ENCODE assay signal across 24 cellular contexts in genomic region chr1:167339405-167339804, GRCh38.
A peak's percentile ranks its signal among the peaks of the same experiment; 100 is the strongest.
DNase-seq lines count a peak whose midpoint lies in the region; ATAC-seq, FAIRE-seq and TF ChIP-seq lines count a peak whose summit lies in the region.
"Had no signal": no experiment of that assay in that cellular context is flagged by ENCODE, and none has a peak within 500 bp of the region (broad histone marks: within the 10 kb centered on the region; RNA-seq: fewer than 3 reads in every experiment).

No MANE protein-coding gene starts in this region.

- TF ChIP-seq CTCF in D721Med (IDR thresholded peaks at IDR 0.05; ENCODE audit: insufficient read depth, missing control alignments) (no peak), K562 (IDR thresholded peaks at IDR 0.05 in 2 of 3, conservative IDR thresholded peaks at IDR 0.05 in 1 of 3; ENCODE audit: insufficient read depth in 2 of 3, low read depth in 1 of 3, low read length in 3 of 3) (no peak), HepG2 (CRISPR knock-in tag; IDR thresholded peaks at IDR 0.05) (no peak)

- no peak overlapping the region for H3K4me3 Mint-ChIP-seq in CD4-positive, alpha-beta memory T cell
- H3K4me3 Mint-ChIP-seq: CD14-positive monocyte; CD4-positive, alpha-beta T cell; HFFc6 had no signal

- FAIRE-seq in D721Med (lab: Jason Lieb, UNC) = peak; percentile 29
- no peak for FAIRE-seq in K562 (lab: Jason Lieb, UNC)
- FAIRE-seq in HepG2 (lab: Jason Lieb, UNC) = no peak
- no peak for FAIRE-seq in HTR-8/SVneo (lab: Jason Lieb, UNC)
- FAIRE-seq: A549, GM12892, H54 had no signal

- peaks cover 4 to 7% (median 5%) of the 10 kb centered on the region in 4 donors for H3K4me1 Mint-ChIP-seq in CD4-positive, alpha-beta memory T cell

- H3K27me3 Mint-ChIP-seq in CD4-positive, alpha-beta memory T cell = no peaks in the 10 kb centered on the region
- H3K27me3 Mint-ChIP-seq: CD4-positive, alpha-beta T cell had no signal

- peaks cover 27 to 32% of the 10 kb centered on the region in 2 donors for H3K36me3 Mint-ChIP-seq in CD4-positive, alpha-beta memory T cell

- no peak for TF ChIP-seq RAD21 in K562 (CRISPR knock-in tag; conservative IDR thresholded peaks at IDR 0.05 in 1 of 2, IDR thresholded peaks at IDR 0.05 in 1 of 2)
- no peak for TF ChIP-seq RAD21 in HepG2 (CRISPR knock-in tag; IDR thresholded peaks at IDR 0.05)

- peaks cover 0 to 17% (median 10%) of the 10 kb centered on the region in 8 donors for H3K9me3 Mint-ChIP-seq in CD4-positive, alpha-beta memory T cell

- DNase-seq in D721Med (ENCODE audit: insufficient read length, low spot score) (no peak), Karpas-422 (no peak), K562 (ENCODE audit: extremely low read depth in 1 of 4, low spot score in 3 of 4) (peak in 1 of 4 experiments; percentile 23), HepG2 (ENCODE audit: low spot score) (no peak), NCI-H345 treated with DMSO at 0.1 percent for 48 hours (lab: John Stamatoyannopoulos, UW; ENCODE audit: unreplicated experiment) (no peak), HTR-8/SVneo (ENCODE audit: insufficient read length, low spot score) (no peak)
- no peak for DNase-seq in CD4-positive, alpha-beta memory T cell
- DNase-seq: 8988T; ACHN; AML-193; BE2C; Calu3; CD4-positive, alpha-beta T cell; COR-L47; DMS53; DMS79 treated with DMSO at 0.1 percent for 48 hours; GOT3; HFFc6 had no signal

- H3K4me2 ChIP-seq in Karpas-422 (ENCODE audit: low read depth, low read length, poor library complexity, severe bottlenecking) (no peak overlapping the region), K562 (ENCODE audit: insufficient read depth, low read length) (no peak overlapping the region), HepG2 (ENCODE audit: low read depth, low read length) (no peak overlapping the region)
- H3K4me2 ChIP-seq: A549; BLaER1 treated with 17β-estradiol and CSF1 and Interleukin-3, amounts not matched to agents 10 nM and 100 nM had no signal

- H3K27ac ChIP-seq in Karpas-422 (ENCODE audit: low read length) (peak overlapping the region; percentile 52), K562 (ENCODE audit: extremely low read depth, low read depth, low read length) (no peak overlapping the region), HepG2 (ENCODE audit: extremely low read length, insufficient read depth, low read length) (no peak overlapping the region)
- H3K27ac ChIP-seq in CD4-positive, alpha-beta memory T cell (ENCODE audit: low read depth, low read length) = no peak overlapping the region
- H3K27ac ChIP-seq: A549; BLaER1 treated with 17β-estradiol and CSF1 and Interleukin-3, amounts not matched to agents 10 nM and 100 nM had no signal

- H3K4me1 ChIP-seq in Karpas-422 (ENCODE audit: low read length) (peaks cover 42% of the 10 kb centered on the region), K562 (replicated peaks in 1 of 2; ENCODE audit: control insufficient read depth in 2 of 2, insufficient read depth in 2 of 2, low read length in 2 of 2) (no peaks in the 10 kb centered on the region), HepG2 (ENCODE audit: insufficient read depth, low read length) (peaks cover 8% of the 10 kb centered on the region)
- no peaks in the 10 kb centered on the region for H3K4me1 ChIP-seq in CD4-positive, alpha-beta memory T cell (ENCODE audit: insufficient read depth, low read length)
- H3K4me1 ChIP-seq: A549, HAP-1 had no signal

- TF ChIP-seq POLR2A in K562 (conservative IDR thresholded peaks at IDR 0.05) (no peak), HepG2 (IDR thresholded peaks at IDR 0.05; ENCODE audit: insufficient read depth in 1 of 2, low read depth in 2 of 2, low read length in 2 of 2) (no peak)

- H3K9me3 ChIP-seq in Karpas-422 (ENCODE audit: low read length) = no peaks in the 10 kb centered on the region
- no peaks in the 10 kb centered on the region for H3K9me3 ChIP-seq in K562 (replicated peaks; ENCODE audit: control insufficient read depth, insufficient read depth, low read depth, low read length)
- H3K9me3 ChIP-seq in HepG2 (ENCODE audit: low read length) = no peaks in the 10 kb centered on the region
- H3K9me3 ChIP-seq in CD4-positive, alpha-beta memory T cell (ENCODE audit: control insufficient read depth in 1 of 2, low read length in 2 of 2) = no peaks in the 10 kb centered on the region
- H3K9me3 ChIP-seq: BE2C, HAP-1 had no signal

- H3K27me3 ChIP-seq in Karpas-422 (ENCODE audit: low read length) (no peaks in the 10 kb centered on the region), K562 (ENCODE audit: control insufficient read depth in 2 of 2, insufficient read depth in 2 of 2, low read length in 2 of 2) (no peaks in the 10 kb centered on the region), HepG2 (ENCODE audit: control insufficient read depth in 1 of 2, insufficient read depth in 2 of 2, low read length in 2 of 2) (no peaks in the 10 kb centered on the region)
- H3K27me3 ChIP-seq in CD4-positive, alpha-beta memory T cell (ENCODE audit: insufficient read depth, low read length) = no peaks in the 10 kb centered on the region
- H3K27me3 ChIP-seq: BE2C; BLaER1 treated with 17β-estradiol and CSF1 and Interleukin-3, amounts not matched to agents 10 nM and 100 nM had no signal

- BruUV-seq in K562 (replicated peaks; lab: Mats Ljungman, UMichigan) = no TSS peak
- BruUV-seq in HepG2 (replicated peaks; lab: Mats Ljungman, UMichigan) = no TSS peak

- H3K4me3 ChIP-seq in Karpas-422 (ENCODE audit: low read length) (no peak overlapping the region), K562 (no peak overlapping the region), HepG2 (replicated peaks in 1 of 3; ENCODE audit: insufficient read depth in 1 of 3, low read depth in 2 of 3, low read length in 3 of 3) (no peak overlapping the region)
- no peak overlapping the region for H3K4me3 ChIP-seq in CD4-positive, alpha-beta memory T cell (ENCODE audit: low read length in 2 of 2)
- H3K4me3 ChIP-seq: A549; BLaER1 treated with 17β-estradiol and CSF1 and Interleukin-3, amounts not matched to agents 10 nM and 100 nM; HAP-1 had no signal

- intact Hi-C loops in K562 (cut with micrococcal nuclease) = no loop called here
- intact Hi-C loops in HepG2 (cut with micrococcal nuclease; ENCODE audit: unreplicated experiment) = no loop called here
- intact Hi-C loops in CD4-positive, alpha-beta memory T cell (cut with micrococcal nuclease) = no loop called here

- peaks cover 85% of the 10 kb centered on the region for H3K79me2 ChIP-seq in Karpas-422 (ENCODE audit: low read length)
- no peaks in the 10 kb centered on the region for H3K79me2 ChIP-seq in K562 (ENCODE audit: control insufficient read depth, insufficient read depth, low read length)
- H3K79me2 ChIP-seq in HepG2 (ENCODE audit: insufficient read depth, low read length) = peaks cover 1% of the 10 kb centered on the region

- no peaks in the 10 kb centered on the region for H3K9me2 ChIP-seq in Karpas-422 (replicated peaks; ENCODE audit: insufficient read depth, low read length)

- H3K27ac Mint-ChIP-seq in CD4-positive, alpha-beta memory T cell = no peak overlapping the region
- H3K27ac Mint-ChIP-seq: CD14-positive monocyte; CD4-positive, alpha-beta T cell; HFFc6 had no signal

- peak; percentile 64; the same call in 1 of the 3 replicates for ATAC-seq in K562
- peak; percentile 39; the same call in 1 of the 3 replicates for ATAC-seq in HepG2
- ATAC-seq: A549 had no signal

- TF ChIP-seq EP300 in K562 (IDR thresholded peaks at IDR 0.05; ENCODE audit: low read length) (no peak), HepG2 (IDR thresholded peaks at IDR 0.05; ENCODE audit: low read depth in 2 of 2, low read length in 2 of 2) (no peak), HepG2 (CRISPR knock-in tag; IDR thresholded peaks at IDR 0.05; ENCODE audit: borderline replicate concordance) (no peak)

- H3K9me1 ChIP-seq in K562 (ENCODE audit: control insufficient read depth, insufficient read depth, low read length) = no peaks in the 10 kb centered on the region

- H4K20me1 ChIP-seq in Karpas-422 (ENCODE audit: insufficient read depth, low read depth, low read length) (no peaks in the 10 kb centered on the region), K562 (replicated peaks; ENCODE audit: control insufficient read depth, insufficient read depth, low read length) (no peaks in the 10 kb centered on the region), HepG2 (ENCODE audit: insufficient read depth, low read length) (no peaks in the 10 kb centered on the region)
- H4K20me1 ChIP-seq: BLaER1 treated with 17β-estradiol and CSF1 and Interleukin-3, amounts not matched to agents 10 nM and 100 nM had no signal

- H3K9ac ChIP-seq in Karpas-422 (ENCODE audit: low read length) (no peak overlapping the region), K562 (ENCODE audit: insufficient read depth in 1 of 2, low read depth in 2 of 2, low read length in 2 of 2) (no peak overlapping the region), HepG2 (ENCODE audit: insufficient read depth, low read depth, low read length) (no peak overlapping the region)
- H3K9ac ChIP-seq: BLaER1 treated with 17β-estradiol and CSF1 and Interleukin-3, amounts not matched to agents 10 nM and 100 nM had no signal

- CTCF ChIA-PET in K562 (lab: Yijun Ruan, JAX; ENCODE audit: low intra/inter-chr PET ratio) = no interaction called here
- CTCF ChIA-PET in HepG2 (lab: Yijun Ruan, JAX; ENCODE audit: low intra/inter-chr PET ratio, low total read pairs) = no interaction called here
- CTCF ChIA-PET in CD4-positive, alpha-beta memory T cell (lab: Charles Lee; ENCODE audit: partially characterized antibody) = interaction anchor here (1.6 kb wide), 1 partner anchor 71 kb away, joined by 5 read pairs; no protein-coding TSS in a partner anchor

- in situ Hi-C loops in K562 (cut with MboI) (no loop called here), HepG2 (cut with HindIII; ENCODE audit: extremely low pct_ligation_motif_present, low pct_unique_long_range_greater_than_20kb) (no loop called here)

- H3K36me3 ChIP-seq in Karpas-422 (ENCODE audit: insufficient read depth, low read length) = peaks cover 39% of the 10 kb centered on the region
- no peaks in the 10 kb centered on the region for H3K36me3 ChIP-seq in K562 (ENCODE audit: control insufficient read depth, insufficient read depth, low read length)
- H3K36me3 ChIP-seq in HepG2 (replicated peaks in 1 of 2; ENCODE audit: control insufficient read depth in 1 of 2, insufficient read depth in 2 of 2, low read length in 2 of 2) = no peaks in the 10 kb centered on the region
- no peaks in the 10 kb centered on the region for H3K36me3 ChIP-seq in CD4-positive, alpha-beta memory T cell (ENCODE audit: insufficient read depth, low read length)
- H3K36me3 ChIP-seq: BE2C, HAP-1 had no signal

- H2AFZ ChIP-seq in Karpas-422 (ENCODE audit: low read length) (no peak overlapping the region), K562 (ENCODE audit: low read depth, low read length) (no peak overlapping the region), HepG2 (ENCODE audit: low read length) (no peak overlapping the region)

- POLR2A ChIA-PET in K562 (lab: Yijun Ruan, JAX) (interaction anchor here (0.6 to 0.8 kb wide), 3 partner anchors 10 to 155 kb away, joined by 3 to 4 read pairs (median 3); no protein-coding TSS in a partner anchor), HepG2 (lab: Yijun Ruan, JAX) (no interaction called here)
- POLR2A ChIA-PET in CD4-positive, alpha-beta memory T cell (lab: Charles Lee; ENCODE audit: partially characterized antibody) = no interaction called here

TF ChIP-seq in K562, 482 proteins besides CTCF, POLR2A, EP300 and RAD21 (continues in another document):
- TF ChIP-seq TRIM24 (IDR thresholded peaks at IDR 0.05) (no peak), DDX20 (tag; IDR thresholded peaks at IDR 0.05; ENCODE audit: low read depth) (no peak)

TF ChIP-seq in HepG2, 621 proteins besides CTCF, POLR2A, EP300 and RAD21 (continues in another document):
- no peak for TF ChIP-seq ZNF138 (CRISPR knock-in tag; IDR thresholded peaks at IDR 0.05; ENCODE audit: low read depth)
